In genomic region chr7:158742065-158742821, GRCh38 we compare ENCODE assay signal across 26 cellular contexts. TPM values are rescaled to one million over a fixed set of nuclear protein-coding genes. Genes with fewer than 3 reads are reported as not detected.
DNase-seq lines count a peak whose midpoint lies in the region; ATAC-seq and TF ChIP-seq lines count a peak whose summit lies in the region.
"Had no signal": no experiment of that assay in that cellular context is flagged by ENCODE, and none has a peak within 500 bp of the region (broad histone marks: within the 10 kb centered on the region; RNA-seq: fewer than 3 reads in every experiment).

No MANE protein-coding gene starts in this region.

- 89% methylated on average over 14 of the region's 19 CpGs for WGBS in esophagus muscularis mucosa
- WGBS in smooth muscle cell (ENCODE audit: low lambda C conversion rate) = 97% methylated on average over 19 of the region's 19 CpGs

- no peak for TF ChIP-seq EP300 in esophagus muscularis mucosa (IDR thresholded peaks at IDR 0.05)

- H3K27ac ChIP-seq in Panc1 (ENCODE audit: low read length) = no peak overlapping the region
- H3K27ac ChIP-seq in esophagus muscularis mucosa (replicated peaks in 1 of 4) = peak overlapping the region; percentile 81 to 87 (median 87)
- H3K27ac ChIP-seq in smooth muscle cell (ENCODE audit: low read depth) = peak overlapping the region; percentile 91
- H3K27ac ChIP-seq: parathyroid adenoma, spleen, testis had no signal

- in situ Hi-C loops in Panc1 (cut with HindIII; ENCODE audit: low pct_unique_long_range_greater_than_20kb, low sequenced_read_pairs) = no loop called here

- H3K4me1 ChIP-seq in Panc1 (ENCODE audit: control insufficient read depth, insufficient read depth, low read length) (no peaks in the 10 kb centered on the region), esophagus muscularis mucosa (peaks cover 0 to 34% (median 28%) of the 10 kb centered on the region in 4 donors), smooth muscle cell (ENCODE audit: low read depth) (no peaks in the 10 kb centered on the region)
- H3K4me1 ChIP-seq: parathyroid adenoma, testis had no signal

- TSS peak; percentile 40 for BruUV-seq in Panc1 (replicated peaks; lab: Mats Ljungman, UMichigan)

- H3K4me3 Mint-ChIP-seq in activated CD8-positive, alpha-beta T cell treated with anti-CD3 and anti-CD28 coated beads, Interleukin-2, amount 10 ng/mL, durations not matched to agents 7 days and 5 days = no peak overlapping the region
- H3K4me3 Mint-ChIP-seq in activated CD8-positive, alpha-beta T cell treated with anti-CD3 and anti-CD28 coated beads for 36 hours = no peak overlapping the region
- H3K4me3 Mint-ChIP-seq: activated T-cell treated with anti-CD3 and anti-CD28 coated beads, Interleukin-2, amount 50 U/mL, for 72 hours; B cell; neural crest cell; T-cell had no signal

- no peak for TF ChIP-seq POLR2A in esophagus muscularis mucosa (IDR thresholded peaks at IDR 0.05; ENCODE audit: low read depth)

- H3K27me3 Mint-ChIP-seq in activated CD8-positive, alpha-beta T cell treated with anti-CD3 and anti-CD28 coated beads, Interleukin-2, amount 10 ng/mL, durations not matched to agents 7 days and 5 days (ENCODE audit: low read depth) = no peaks in the 10 kb centered on the region
- no peaks in the 10 kb centered on the region for H3K27me3 Mint-ChIP-seq in activated CD8-positive, alpha-beta T cell treated with anti-CD3 and anti-CD28 coated beads for 36 hours
- H3K27me3 Mint-ChIP-seq: B cell, T-cell had no signal

- H3K36me3 ChIP-seq in Panc1 (ENCODE audit: control insufficient read depth, insufficient read depth, low read length) (peaks cover 17% of the 10 kb centered on the region), esophagus muscularis mucosa (peaks cover 67 to 100% (median 98%) of the 10 kb centered on the region in 4 donors), smooth muscle cell (ENCODE audit: low read depth) (peaks cover 7% of the 10 kb centered on the region)

- no peak overlapping the region for H3K4me2 ChIP-seq in smooth muscle cell

- peak overlapping the region; percentile 39 for H3K27ac Mint-ChIP-seq in activated CD8-positive, alpha-beta T cell treated with anti-CD3 and anti-CD28 coated beads, Interleukin-2, amount 10 ng/mL, durations not matched to agents 7 days and 5 days
- H3K27ac Mint-ChIP-seq in activated CD8-positive, alpha-beta T cell treated with anti-CD3 and anti-CD28 coated beads for 36 hours = no peak overlapping the region
- H3K27ac Mint-ChIP-seq: activated T-cell treated with anti-CD3 and anti-CD28 coated beads, Interleukin-2, amount 50 U/mL, for 72 hours; B cell had no signal

- POLR2A ChIA-PET in activated CD8-positive, alpha-beta T cell treated with anti-CD3 and anti-CD28 coated beads, Interleukin-2, amount 10 ng/mL, durations not matched to agents 7 days and 5 days (lab: Charles Lee) = no interaction called here
- POLR2A ChIA-PET in activated CD8-positive, alpha-beta T cell treated with anti-CD3 and anti-CD28 coated beads for 36 hours (lab: Charles Lee) = interaction anchor here (1.2 to 1.3 kb wide), 2 partner anchors 47 to 121 kb away, joined by 3 read pairs; no protein-coding TSS in a partner anchor
- POLR2A ChIA-PET in Panc1 (lab: Charles Lee) = no interaction called here

- peak; percentile 11 for DNase-seq in activated CD8-positive, alpha-beta T cell treated with anti-CD3 and anti-CD28 coated beads, Interleukin-2, amount 10 ng/mL, durations not matched to agents 7 days and 5 days
- no peak for DNase-seq in activated CD8-positive, alpha-beta T cell treated with anti-CD3 and anti-CD28 coated beads for 36 hours
- DNase-seq in Panc1 (ENCODE audit: low read depth, low spot score) (no peak), esophagus muscularis mucosa (ENCODE audit: extremely low spot score) (peak; percentile 57), smooth muscle cell (lab: John Stamatoyannopoulos, UW; ENCODE audit: unreplicated experiment) (no peak), NCI-H2171 treated with DMSO at 0.1 percent for 48 hours (lab: John Stamatoyannopoulos, UW) (no peak), DMS153 treated with DMSO at 0.1 percent for 48 hours (lab: John Stamatoyannopoulos, UW; ENCODE audit: unreplicated experiment) (no peak)
- no peak for DNase-seq in activated effector memory CD4-positive, alpha-beta T cell treated with anti-CD3 and anti-CD28 coated beads, Interleukin-2, amount 50 U/mL, for 16 hours
- DNase-seq: activated CD4-positive, CD25-positive, alpha-beta regulatory T cell treated with anti-CD3 and anti-CD28 coated beads, Interleukin-2, amount 50 U/mL, for 72 hours; activated naive CD4-positive, alpha-beta T cell; activated T-cell treated with anti-CD3 and anti-CD28 coated beads, Interleukin-2, amount 50 U/mL, for 72 hours; amygdala; mesendoderm; NCI-H1092; NCI-H1694; NCI-H510A; spleen; stimulated activated CD4-positive, alpha-beta T cell treated with anti-CD3 and anti-CD28 coated beads, Interleukin-2, amount 100 ng/mL, for 24 hours; stimulated activated naive CD8-positive, alpha-beta T cell treated with anti-CD3 and anti-CD28 coated beads, Interleukin-15, Interleukin-2, amounts not matched to agents 100 U/mL and 50 U/mL, for 24 hours; T-cell; testis had no signal

- peaks cover 63% of the 10 kb centered on the region for H3K36me3 Mint-ChIP-seq in activated CD8-positive, alpha-beta T cell treated with anti-CD3 and anti-CD28 coated beads, Interleukin-2, amount 10 ng/mL, durations not matched to agents 7 days and 5 days (ENCODE audit: low read depth)
- H3K36me3 Mint-ChIP-seq in activated CD8-positive, alpha-beta T cell treated with anti-CD3 and anti-CD28 coated beads for 36 hours (ENCODE audit: low read depth) = peaks cover 36% of the 10 kb centered on the region

- H3K4me1 Mint-ChIP-seq in activated CD8-positive, alpha-beta T cell treated with anti-CD3 and anti-CD28 coated beads, Interleukin-2, amount 10 ng/mL, durations not matched to agents 7 days and 5 days (ENCODE audit: low read depth) = peaks cover 9% of the 10 kb centered on the region
- peaks cover 4% of the 10 kb centered on the region for H3K4me1 Mint-ChIP-seq in activated CD8-positive, alpha-beta T cell treated with anti-CD3 and anti-CD28 coated beads for 36 hours (ENCODE audit: low read depth)
- H3K4me1 Mint-ChIP-seq: B cell, neural crest cell had no signal

- intact Hi-C loops in activated CD8-positive, alpha-beta T cell treated with anti-CD3 and anti-CD28 coated beads for 36 hours (cut with micrococcal nuclease) = no loop called here
- intact Hi-C loops in Panc1 (cut with micrococcal nuclease; ENCODE audit: unreplicated experiment) = no loop called here
- intact Hi-C loops in esophagus muscularis mucosa (cut with DNase I) = loop anchor here (5.0 kb wide), 1 partner anchor 35 kb away; no protein-coding TSS in a partner anchor

- H3F3A ChIP-seq in smooth muscle cell (ENCODE audit: low read depth) = peaks cover 11% of the 10 kb centered on the region

- H3K27me3 ChIP-seq in Panc1 (ENCODE audit: control insufficient read depth, insufficient read depth, low read length) (no peaks in the 10 kb centered on the region), esophagus muscularis mucosa (no peaks in the 10 kb centered on the region), smooth muscle cell (ENCODE audit: low read depth) (no peaks in the 10 kb centered on the region)
- H3K27me3 ChIP-seq: spleen, testis had no signal

- H4K20me1 ChIP-seq in smooth muscle cell (ENCODE audit: low read depth) = no peaks in the 10 kb centered on the region

- no peak overlapping the region for H3K4me3 ChIP-seq in Panc1 (ENCODE audit: low read depth in 2 of 2, low read length in 2 of 2)
- no peak overlapping the region for H3K4me3 ChIP-seq in esophagus muscularis mucosa
- no peak overlapping the region for H3K4me3 ChIP-seq in smooth muscle cell
- H3K4me3 ChIP-seq: A549, spleen, testis had no signal

- H3K9me3 Mint-ChIP-seq in activated CD8-positive, alpha-beta T cell treated with anti-CD3 and anti-CD28 coated beads, Interleukin-2, amount 10 ng/mL, durations not matched to agents 7 days and 5 days (ENCODE audit: insufficient read depth) = no peaks in the 10 kb centered on the region
- no peaks in the 10 kb centered on the region for H3K9me3 Mint-ChIP-seq in activated CD8-positive, alpha-beta T cell treated with anti-CD3 and anti-CD28 coated beads for 36 hours
- H3K9me3 Mint-ChIP-seq: activated T-cell treated with anti-CD3 and anti-CD28 coated beads, Interleukin-2, amount 50 U/mL, for 72 hours; neural crest cell; T-cell had no signal

- CTCF ChIA-PET in activated CD8-positive, alpha-beta T cell treated with anti-CD3 and anti-CD28 coated beads, Interleukin-2, amount 10 ng/mL, durations not matched to agents 7 days and 5 days (lab: Charles Lee) = interaction anchor here (0.7 to 1.2 kb wide), 2 partner anchors 95 to 235 kb away, joined by 3 read pairs; no protein-coding TSS in a partner anchor
- CTCF ChIA-PET in activated CD8-positive, alpha-beta T cell treated with anti-CD3 and anti-CD28 coated beads for 36 hours (lab: Charles Lee) = interaction anchor here (1.2 to 1.3 kb wide), 2 partner anchors 11 kb away, joined by 3 read pairs; no protein-coding TSS in a partner anchor
- CTCF ChIA-PET in Panc1 (lab: Charles Lee) = no interaction called here

- H3K9me3 ChIP-seq in Panc1 (ENCODE audit: control insufficient read depth, insufficient read depth, low read depth, low read length) = no peaks in the 10 kb centered on the region
- no peaks in the 10 kb centered on the region for H3K9me3 ChIP-seq in esophagus muscularis mucosa
- no peaks in the 10 kb centered on the region for H3K9me3 ChIP-seq in smooth muscle cell (replicated peaks; ENCODE audit: low read depth)
- H3K9me3 ChIP-seq: A549, spleen, testis had no signal

- H2AFZ ChIP-seq in smooth muscle cell (ENCODE audit: low read depth) = no peak overlapping the region
- H2AFZ ChIP-seq: parathyroid adenoma had no signal

- no peaks in the 10 kb centered on the region for H3K79me2 ChIP-seq in smooth muscle cell (ENCODE audit: low read depth)
- H3K79me2 ChIP-seq: parathyroid adenoma had no signal

- ATAC-seq in activated CD8-positive, alpha-beta T cell treated with anti-CD3 and anti-CD28 coated beads, Interleukin-2, amount 10 ng/mL, durations not matched to agents 7 days and 5 days = no peak
- ATAC-seq in activated CD8-positive, alpha-beta T cell treated with anti-CD3 and anti-CD28 coated beads for 36 hours = no peak
- ATAC-seq in Panc1 = no peak
- ATAC-seq: activated T-cell treated with anti-CD3 and anti-CD28 coated beads, Interleukin-2, amount 50 U/mL, for 72 hours; left lobe of liver; stimulated activated naive CD8-positive, alpha-beta T cell treated with anti-CD3 and anti-CD28 coated beads, Interleukin-15, Interleukin-2, amounts not matched to agents 100 U/mL and 50 U/mL, for 24 hours; T-cell had no signal

- no peak overlapping the region for H3K9ac ChIP-seq in smooth muscle cell (ENCODE audit: low read depth)
- H3K9ac ChIP-seq: parathyroid adenoma had no signal

- TF ChIP-seq CTCF in activated CD8-positive, alpha-beta T cell treated with anti-CD3 and anti-CD28 coated beads for 36 hours (IDR thresholded peaks at IDR 0.05) = no peak
- TF ChIP-seq CTCF in Panc1 (IDR thresholded peaks at IDR 0.05) (no peak), esophagus muscularis mucosa (IDR thresholded peaks at IDR 0.05) (no peak), smooth muscle cell (IDR thresholded peaks at IDR 0.05; ENCODE audit: borderline replicate concordance, insufficient read depth, poor library complexity, severe bottlenecking) (no peak)

RNA-seq across cellular contexts. Expression of gene NCAPG2, which starts 37.6 kb away (rescaled TPM):
- 100 to 1,000 TPM; 154 TPM for total RNA-seq in activated CD8-positive, alpha-beta T cell treated with anti-CD3 and anti-CD28 coated beads, Interleukin-2, amount 10 ng/mL, durations not matched to agents 7 days and 5 days
- total RNA-seq in activated CD8-positive, alpha-beta T cell treated with anti-CD3 and anti-CD28 coated beads for 36 hours = 100 to 1,000 TPM; 108 to 113 TPM
- total RNA-seq in Panc1 (2021; ENCODE audit: unreplicated experiment) = 81.4 TPM
- 40.0 TPM for polyA plus RNA-seq in Panc1 (2012; ENCODE audit: insufficient read length)
- total RNA-seq in esophagus muscularis mucosa = 1 to 10 TPM; 4.2 to 6.2 (median 4.4) TPM
- 9.9 and 18.5 TPM in 2 replicates for total RNA-seq in smooth muscle cell
- 10.0 and 12.5 TPM in 2 replicates for polyA plus RNA-seq in smooth muscle cell

Comparison
In these comparisons a context has a peak if more than half of its experiments do, and no peak if none do; other contexts are left out.
1. DNase-seq: peak in activated CD8-positive, alpha-beta T cell treated with anti-CD3 and anti-CD28 coated beads, Interleukin-2, amount 10 ng/mL, durations not matched to agents 7 days and 5 days (single experiment) and esophagus muscularis mucosa (single experiment); none in activated CD8-positive, alpha-beta T cell treated with anti-CD3 and anti-CD28 coated beads for 36 hours (single experiment), Panc1 (single experiment), smooth muscle cell (single experiment), activated effector memory CD4-positive, alpha-beta T cell treated with anti-CD3 and anti-CD28 coated beads, Interleukin-2, amount 50 U/mL, for 16 hours (single experiment), NCI-H2171 treated with DMSO at 0.1 percent for 48 hours (single experiment) and DMS153 treated with DMSO at 0.1 percent for 48 hours (single experiment).